ENCODE assay signal across 15 cellular contexts in genomic region chr5:111075520-111075919, GRCh38. TPM values are rescaled to one million over a fixed set of nuclear protein-coding genes. Genes with fewer than 3 reads are reported as not detected.
A peak's percentile ranks its signal among the peaks of the same experiment; 100 is the strongest.
DNase-seq lines count a peak whose midpoint lies in the region; ATAC-seq and TF ChIP-seq lines count a peak whose summit lies in the region.
"Had no signal": no experiment of that assay in that cellular context is flagged by ENCODE, and none has a peak within 500 bp of the region (broad histone marks: within the 10 kb centered on the region; RNA-seq: fewer than 3 reads in every experiment).

No MANE protein-coding gene starts in this region.

- H3K4me3 Mint-ChIP-seq in activated naive CD8-positive, alpha-beta T cell treated with anti-CD3 and anti-CD28 coated beads for 36 hours, result no peak overlapping the region
- no peak overlapping the region for H3K4me3 Mint-ChIP-seq in WTC11
- H3K4me3 Mint-ChIP-seq: activated CD4-positive, alpha-beta T cell treated with anti-CD3 and anti-CD28 coated beads, Interleukin-2, amount 10 ng/mL, durations not matched to agents 7 days and 5 days had no signal

- no peaks in the 10 kb centered on the region for H3K9me3 Mint-ChIP-seq in activated naive CD8-positive, alpha-beta T cell treated with anti-CD3 and anti-CD28 coated beads for 36 hours
- H3K9me3 Mint-ChIP-seq in WTC11, result no peaks in the 10 kb centered on the region
- H3K9me3 Mint-ChIP-seq: activated CD4-positive, alpha-beta T cell treated with anti-CD3 and anti-CD28 coated beads, Interleukin-2, amount 10 ng/mL, durations not matched to agents 7 days and 5 days had no signal

- peak; percentile 87 for DNase-seq in AG09309 (ENCODE audit: low read depth)
- DNase-seq in H4 (ENCODE audit: low spot score), result peak; percentile 29
- DNase-seq in activated naive CD8-positive, alpha-beta T cell treated with anti-CD3 and anti-CD28 coated beads for 36 hours, result no peak
- peak; percentile 91 for DNase-seq in iris pigment epithelial cell (ENCODE audit: low read depth)
- no peak for DNase-seq in T-helper 2 cell
- no peak for DNase-seq in NAMALWA (ENCODE audit: low spot score)
- no peak for DNase-seq in KG1 (lab: John Stamatoyannopoulos, UW)
- no peak for DNase-seq in WTC11 (ENCODE audit: low spot score)
- DNase-seq: activated CD4-positive, alpha-beta T cell treated with anti-CD3 and anti-CD28 coated beads, Interleukin-2, amount 10 ng/mL, durations not matched to agents 7 days and 5 days; brain microvascular endothelial cell; midbrain; NCI-H2107; SHP77; stimulated activated CD8-positive, alpha-beta memory T cell treated with anti-CD3 and anti-CD28 coated beads, Interleukin-4, amount 100 ng/mL, for 48 hours had no signal

- H3K27ac Mint-ChIP-seq in activated naive CD8-positive, alpha-beta T cell treated with anti-CD3 and anti-CD28 coated beads for 36 hours, result peak overlapping the region; percentile 47
- H3K27ac Mint-ChIP-seq in WTC11, result no peak overlapping the region
- H3K27ac Mint-ChIP-seq: activated CD4-positive, alpha-beta T cell treated with anti-CD3 and anti-CD28 coated beads, Interleukin-2, amount 10 ng/mL, durations not matched to agents 7 days and 5 days had no signal

- peaks cover 35% of the 10 kb centered on the region for H3K4me1 Mint-ChIP-seq in activated naive CD8-positive, alpha-beta T cell treated with anti-CD3 and anti-CD28 coated beads for 36 hours
- H3K4me1 Mint-ChIP-seq in WTC11, result peaks cover 17% of the 10 kb centered on the region

- H3K27me3 Mint-ChIP-seq in activated naive CD8-positive, alpha-beta T cell treated with anti-CD3 and anti-CD28 coated beads for 36 hours, result peaks cover 56% of the 10 kb centered on the region
- peaks cover 60% of the 10 kb centered on the region for H3K27me3 Mint-ChIP-seq in WTC11 (ENCODE audit: low read depth)

- POLR2A ChIA-PET in WTC11 (lab: Charles Lee), result no interaction called here

- no peak for ATAC-seq in WTC11

- H3K36me3 Mint-ChIP-seq in activated naive CD8-positive, alpha-beta T cell treated with anti-CD3 and anti-CD28 coated beads for 36 hours, result peaks cover 2% of the 10 kb centered on the region
- H3K36me3 Mint-ChIP-seq in WTC11, result no peaks in the 10 kb centered on the region

- CTCF ChIA-PET in WTC11 (lab: Charles Lee), result no interaction called here

- TF ChIP-seq CTCF in AG09309 (IDR thresholded peaks at IDR 0.05; ENCODE audit: control insufficient read depth, insufficient read depth, low read depth, low read length, missing control alignments) (no peak), WTC11 (IDR thresholded peaks at IDR 0.05) (no peak)

- no peak overlapping the region for H3K4me3 ChIP-seq in AG09309 (ENCODE audit: control insufficient read depth, low read depth, low read length)
- H3K4me3 ChIP-seq: skin epidermis had no signal

TF ChIP-seq in WTC11, 78 proteins besides CTCF, POLR2A, EP300 and RAD21:
- no peak for TF ChIP-seq AFF4 (CRISPR knock-in tag; IDR thresholded peaks at IDR 0.05; ENCODE audit: borderline replicate concordance)
- no peak for TF ChIP-seq ZSCAN18 (CRISPR knock-in tag; IDR thresholded peaks at IDR 0.05)
- TF ChIP-seq NR2C2 (CRISPR knock-in tag; IDR thresholded peaks at IDR 0.05), result no peak
- no peak for TF ChIP-seq ZBTB21 (CRISPR knock-in tag; IDR thresholded peaks at IDR 0.05; ENCODE audit: borderline replicate concordance)
- TF ChIP-seq FOXJ3 (CRISPR knock-in tag; IDR thresholded peaks at IDR 0.05; ENCODE audit: borderline replicate concordance), result no peak
- TF ChIP-seq EMX1 (CRISPR knock-in tag; IDR thresholded peaks at IDR 0.05), result no peak
- TF ChIP-seq SMAD4 (CRISPR knock-in tag; IDR thresholded peaks at IDR 0.05), result no peak
- no peak for TF ChIP-seq FOXP4 (CRISPR knock-in tag; IDR thresholded peaks at IDR 0.05)
TF ChIP-seq in WTC11: peak in this region for 0.

RNA-seq across cellular contexts. Expression of gene TSLP, which starts 4.0 kb away (rescaled TPM):
- total RNA-seq in H4 (2014; rRNA removed; shearing (Covaris generic)), result 0.99 and 1.1 TPM in 2 replicates
- total RNA-seq in activated naive CD8-positive, alpha-beta T cell treated with anti-CD3 and anti-CD28 coated beads for 36 hours, result 1 to 10 TPM in 1 of 2 experiments, under 1 TPM in 1; 0.99 to 1.1 TPM
- 0.73 to 1.1 TPM (median 0.87 TPM) in 3 replicates for total RNA-seq in WTC11 (2021)

RNA-seq across cellular contexts. Expression of gene WDR36, which starts 16.6 kb away (rescaled TPM):
- 41.3 and 44.5 TPM in 2 replicates for total RNA-seq in H4 (2014; rRNA removed; shearing (Covaris generic))
- total RNA-seq in activated naive CD8-positive, alpha-beta T cell treated with anti-CD3 and anti-CD28 coated beads for 36 hours, result 10 to 100 TPM; 79.7 to 80.7 TPM
- total RNA-seq in WTC11 (2021), result 34.1 to 37.5 TPM (median 34.4 TPM) in 3 replicates

Comparison
In these comparisons a context has a peak if more than half of its experiments do, and no peak if none do; other contexts are left out.
1. DNase-seq: peak in AG09309 (single experiment), H4 (single experiment) and iris pigment epithelial cell (single experiment); none in activated naive CD8-positive, alpha-beta T cell treated with anti-CD3 and anti-CD28 coated beads for 36 hours (single experiment), T-helper 2 cell (0 of 5), NAMALWA (single experiment), KG1 (single experiment) and WTC11 (single experiment).